ENCODE assay signal across 1 cellular context in genomic region chr16:52573365-52574104, GRCh38.
A peak's percentile ranks its signal among the peaks of the same experiment; 100 is the strongest.
TF ChIP-seq lines count a peak whose summit lies in the region.

No MANE protein-coding gene starts in this region.

TF ChIP-seq in HepG2, 621 proteins besides CTCF, POLR2A, EP300 and RAD21 (continued from another document and continues in another):
- TF ChIP-seq AKNA (CRISPR knock-in tag; IDR thresholded peaks at IDR 0.05; ENCODE audit: borderline replicate concordance) (no peak), ARNT2 (CRISPR knock-in tag; IDR thresholded peaks at IDR 0.05; ENCODE audit: low read depth) (no peak), FOXM1 (CRISPR knock-in tag; IDR thresholded peaks at IDR 0.05) (no peak), ZEB1 (IDR thresholded peaks at IDR 0.05; ENCODE audit: insufficient replicate concordance, low read depth) (no peak), GATA4 (IDR thresholded peaks at IDR 0.05; ENCODE audit: borderline replicate concordance, low read depth) (peak; percentile 45; the same call in 1 of the 2 replicates), ASH2L (IDR thresholded peaks at IDR 0.05; ENCODE audit: insufficient read length, low read depth, low read length) (peak; percentile 78), PBX2 (CRISPR knock-in tag; IDR thresholded peaks at IDR 0.05) (peak; percentile 69), SRSF4 (IDR thresholded peaks at IDR 0.05; ENCODE audit: low read depth, low read length, poor library complexity, severe bottlenecking) (no peak), GABPB1 (CRISPR knock-in tag; IDR thresholded peaks at IDR 0.05) (peak; percentile 60; the same call in 1 of the 2 replicates), ZBTB44 (CRISPR knock-in tag; IDR thresholded peaks at IDR 0.05) (no peak), ZNF367 (CRISPR knock-in tag; IDR thresholded peaks at IDR 0.05; ENCODE audit: borderline replicate concordance) (no peak), NFE2L1 (CRISPR knock-in tag; IDR thresholded peaks at IDR 0.05; ENCODE audit: borderline replicate concordance) (no peak), ZFYVE20 (CRISPR knock-in tag; IDR thresholded peaks at IDR 0.05; ENCODE audit: borderline replicate concordance, low read depth) (no peak), ZNF407 (CRISPR knock-in tag; IDR thresholded peaks at IDR 0.05; ENCODE audit: not compliant biosample characterization) (no peak), ZNF720 (CRISPR knock-in tag; IDR thresholded peaks at IDR 0.05) (no peak), NRL (CRISPR knock-in tag; IDR thresholded peaks at IDR 0.05; ENCODE audit: borderline replicate concordance) (no peak), FOSL2 (CRISPR knock-in tag; IDR thresholded peaks at IDR 0.05) (peak; percentile 66), THRA (CRISPR knock-in tag; IDR thresholded peaks at IDR 0.05; ENCODE audit: borderline replicate concordance) (peak; percentile 63; the same call in 1 of the 2 replicates), ZNF235 (CRISPR knock-in tag; IDR thresholded peaks at IDR 0.05; ENCODE audit: borderline replicate concordance) (no peak), ZNF772 (CRISPR knock-in tag; IDR thresholded peaks at IDR 0.05) (peak; percentile 38; the same call in 1 of the 2 replicates), MTA1 (CRISPR knock-in tag; IDR thresholded peaks at IDR 0.05; ENCODE audit: borderline replicate concordance) (no peak), ZNF782 (CRISPR knock-in tag; IDR thresholded peaks at IDR 0.05; ENCODE audit: borderline replicate concordance) (0 out of 2 replicates have a peak, but pooled peaks have one; percentile 58), ESRRA (CRISPR knock-in tag; IDR thresholded peaks at IDR 0.05; ENCODE audit: low read depth) (no peak), ZNF260 (CRISPR knock-in tag; IDR thresholded peaks at IDR 0.05; ENCODE audit: borderline replicate concordance, low read depth) (no peak), KDM3A (CRISPR knock-in tag; IDR thresholded peaks at IDR 0.05; ENCODE audit: low read depth) (0 out of 2 replicates have a peak, but pooled peaks have one; percentile 57), SALL1 (CRISPR knock-in tag; IDR thresholded peaks at IDR 0.05) (peak; percentile 86), NCOA1 (CRISPR knock-in tag; IDR thresholded peaks at IDR 0.05) (no peak), TAF1 (CRISPR knock-in tag; IDR thresholded peaks at IDR 0.05) (peak; percentile 40; the same call in 1 of the 2 replicates), TCF7L2 (IDR thresholded peaks at IDR 0.05; ENCODE audit: low read depth, low read length) (no peak), ZNF577 (CRISPR knock-in tag; IDR thresholded peaks at IDR 0.05; ENCODE audit: borderline replicate concordance, low read depth) (no peak), ZNF777 (CRISPR knock-in tag; IDR thresholded peaks at IDR 0.05) (no peak), STAG1 (CRISPR knock-in tag; IDR thresholded peaks at IDR 0.05) (no peak; the same call in 1 of the 2 replicates), CEBPB (IDR thresholded peaks at IDR 0.05; ENCODE audit: borderline replicate concordance, low read depth, low read length) (no peak), RFXAP (CRISPR knock-in tag; IDR thresholded peaks at IDR 0.05; ENCODE audit: borderline replicate concordance) (no peak), ZNF570 (CRISPR knock-in tag; IDR thresholded peaks at IDR 0.05; ENCODE audit: borderline replicate concordance) (no peak)
- TF ChIP-seq, protein P1, sequence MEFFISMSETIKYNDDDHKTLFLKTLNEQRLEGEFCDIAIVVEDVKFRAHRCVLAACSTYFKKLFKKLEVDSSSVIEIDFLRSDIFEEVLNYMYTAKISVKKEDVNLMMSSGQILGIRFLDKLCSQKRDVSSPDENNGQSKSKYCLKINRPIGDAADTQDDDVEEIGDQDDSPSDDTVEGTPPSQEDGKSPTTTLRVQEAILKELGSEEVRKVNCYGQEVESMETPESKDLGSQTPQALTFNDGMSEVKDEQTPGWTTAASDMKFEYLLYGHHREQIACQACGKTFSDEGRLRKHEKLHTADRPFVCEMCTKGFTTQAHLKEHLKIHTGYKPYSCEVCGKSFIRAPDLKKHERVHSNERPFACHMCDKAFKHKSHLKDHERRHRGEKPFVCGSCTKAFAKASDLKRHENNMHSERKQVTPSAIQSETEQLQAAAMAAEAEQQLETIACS (CRISPR knock-in tag; IDR thresholded peaks at IDR 0.05): no peak
- TF ChIP-seq, protein P2, sequence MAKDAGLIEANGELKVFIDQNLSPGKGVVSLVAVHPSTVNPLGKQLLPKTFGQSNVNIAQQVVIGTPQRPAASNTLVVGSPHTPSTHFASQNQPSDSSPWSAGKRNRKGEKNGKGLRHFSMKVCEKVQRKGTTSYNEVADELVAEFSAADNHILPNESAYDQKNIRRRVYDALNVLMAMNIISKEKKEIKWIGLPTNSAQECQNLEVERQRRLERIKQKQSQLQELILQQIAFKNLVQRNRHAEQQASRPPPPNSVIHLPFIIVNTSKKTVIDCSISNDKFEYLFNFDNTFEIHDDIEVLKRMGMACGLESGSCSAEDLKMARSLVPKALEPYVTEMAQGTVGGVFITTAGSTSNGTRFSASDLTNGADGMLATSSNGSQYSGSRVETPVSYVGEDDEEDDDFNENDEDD (CRISPR knock-in tag; IDR thresholded peaks at IDR 0.05; ENCODE audit: borderline replicate concordance): no peak; the same call in 1 of the 2 replicates
